Comparison of ENCODE assay signal across 28 cellular contexts in genomic region chr5:58444805-58445204, GRCh38. TPM values are rescaled to one million over a fixed set of nuclear protein-coding genes. Genes with fewer than 3 reads are reported as not detected.
"Had no signal": no experiment of that assay in that cellular context is flagged by ENCODE, and none has a peak within 500 bp of the region (broad histone marks: within the 10 kb centered on the region; RNA-seq: fewer than 3 reads in every experiment).

No MANE protein-coding gene starts in this region.

- ATAC-seq: left lobe of liver; naive thymus-derived CD8-positive, alpha-beta T cell; sciatic nerve had no signal

- H3K4me2 ChIP-seq: smooth muscle cell had no signal

- H3K4me1 ChIP-seq: prostate gland, right atrium auricular region, thyroid gland, vagina had no signal

- DNase-seq: cortex of kidney; esophagus squamous epithelium; mesendoderm; midbrain; naive thymus-derived CD8-positive, alpha-beta T cell; nephron progenitor cell; nucleus accumbens; stimulated activated CD4-positive, alpha-beta T cell treated with anti-CD3 and anti-CD28 coated beads, Interleukin-12 subunit alpha, Interleukin-12 subunit beta, amount 100 ng/mL, for 4 hours; stimulated activated CD4-positive, alpha-beta T cell treated with anti-CD3 and anti-CD28 coated beads, Interleukin-1b, Interleukin-23, amount 100 ng/mL, for 48 hours; stimulated activated CD4-positive, alpha-beta T cell treated with anti-CD3 and anti-CD28 coated beads, Interleukin-4, amount 100 ng/mL, for 1 hour; stimulated activated CD8-positive, alpha-beta memory T cell treated with anti-CD3 and anti-CD28 coated beads, Interleukin-4, amount 100 ng/mL, for 48 hours; stimulated activated naive CD4-positive, alpha-beta T cell; stomach; thyroid gland; trophoblast cell had no signal

- H3K4me3 Mint-ChIP-seq: naive thymus-derived CD8-positive, alpha-beta T cell; nephron progenitor cell had no signal

- H3K9me3 ChIP-seq: esophagus squamous epithelium, prostate gland, right atrium auricular region, stomach, thyroid gland, vagina had no signal

- H3K27ac Mint-ChIP-seq: nephron progenitor cell had no signal

- H3K27me3 ChIP-seq: esophagus squamous epithelium, right atrium auricular region, stomach, thyroid gland, vagina had no signal

- H3K27ac ChIP-seq: prostate gland, right atrium auricular region, stomach, thyroid gland, vagina had no signal

- H3K4me3 ChIP-seq: esophagus squamous epithelium, prostate gland, right atrium auricular region, smooth muscle cell, stomach, thyroid gland, vagina had no signal

- H3K4me1 Mint-ChIP-seq: naive thymus-derived CD8-positive, alpha-beta T cell; nephron progenitor cell had no signal

- H3K36me3 Mint-ChIP-seq: naive thymus-derived CD8-positive, alpha-beta T cell had no signal

- H3K36me3 ChIP-seq: esophagus squamous epithelium, prostate gland, right atrium auricular region, stomach, thyroid gland, vagina had no signal

RNA-seq across cellular contexts. Expression of gene GAPT, which starts 46.4 kb away (rescaled TPM):
- total RNA-seq: dermis microvascular lymphatic vessel endothelial cell, epithelial cell of proximal tubule, frontal cortex, lung microvascular endothelial cell, myocyte, osteocyte, smooth muscle cell, vagina had no signal
- polyA plus RNA-seq: keratinocyte, smooth muscle cell had no signal
